21 cellular contexts compared by ENCODE assay signal in genomic region chr16:888901-889570, GRCh38.
DNase-seq lines count a peak whose midpoint lies in the region; TF ChIP-seq lines count a peak whose summit lies in the region.
"Had no signal": no experiment of that assay in that cellular context is flagged by ENCODE, and none has a peak within 500 bp of the region (broad histone marks: within the 10 kb centered on the region; RNA-seq: fewer than 3 reads in every experiment).

No MANE protein-coding gene starts in this region.

- H3K27me3 ChIP-seq in BE2C (no peaks in the 10 kb centered on the region), BLaER1 (no peaks in the 10 kb centered on the region)

- H3K27ac Mint-ChIP-seq in glutamatergic neuron (ENCODE audit: unreplicated experiment) = no peak overlapping the region
- H3K27ac Mint-ChIP-seq in nephron progenitor cell = peak overlapping the region; percentile 51
- H3K27ac Mint-ChIP-seq: B cell; CD4-positive, alpha-beta T cell had no signal

- H3K4me1 Mint-ChIP-seq in glutamatergic neuron (ENCODE audit: low read depth, unreplicated experiment) (peaks cover 4% of the 10 kb centered on the region), nephron progenitor cell (peaks cover 39% of the 10 kb centered on the region)
- H3K4me1 Mint-ChIP-seq: B cell had no signal

- H3K4me2 ChIP-seq in BLaER1 = peak overlapping the region; percentile 77

- no peak overlapping the region; the same call in 1 of the 2 replicates for H3K27ac ChIP-seq in BLaER1

- H3K4me3 Mint-ChIP-seq in glutamatergic neuron (ENCODE audit: unreplicated experiment) (no peak overlapping the region), nephron progenitor cell (no peak overlapping the region)
- H3K4me3 Mint-ChIP-seq: B cell; CD4-positive, alpha-beta T cell had no signal

- H3K9ac ChIP-seq in BLaER1 = no peak overlapping the region

- peaks cover 7% of the 10 kb centered on the region; the same call in 1 of the 2 replicates for H3K4me1 ChIP-seq in BE2C
- H3K4me1 ChIP-seq in BLaER1 = peaks cover 25% of the 10 kb centered on the region

- peaks cover 4% of the 10 kb centered on the region for H3K27me3 Mint-ChIP-seq in glutamatergic neuron (ENCODE audit: unreplicated experiment)
- H3K27me3 Mint-ChIP-seq in nephron progenitor cell (ENCODE audit: low read depth, poor library complexity) = no peaks in the 10 kb centered on the region
- H3K27me3 Mint-ChIP-seq: B cell; CD4-positive, alpha-beta T cell had no signal

- DNase-seq in BE2C (peak; percentile 4), glutamatergic neuron (peak; percentile 16), nephron progenitor cell (peak; percentile 2), NCI-H2107 treated with DMSO at 0.1 percent for 48 hours (lab: John Stamatoyannopoulos, UW; ENCODE audit: unreplicated experiment) (no peak), A172 (ENCODE audit: low spot score) (no peak)
- no peak for DNase-seq in activated effector memory CD4-positive, alpha-beta T cell treated with anti-CD3 and anti-CD28 coated beads, Interleukin-2, amount 50 U/mL, for 16 hours
- DNase-seq: CD4-positive, alpha-beta T cell; DMS53; H7; Kasumi-1; MV-4-11; NCI-H1105 treated with DMSO at 0.1 percent for 48 hours; NCI-H2029 treated with DMSO at 0.1 percent for 48 hours; NCI-H226; NCI-H510A; NCI-H69; RPMI8226; SHP77 treated with DMSO at 0.1 percent for 48 hours had no signal

- H3K4me3 ChIP-seq in BE2C (ENCODE audit: low read depth, low read length) (no peak overlapping the region), BLaER1 (no peak overlapping the region)
- H3K4me3 ChIP-seq: K562 had no signal

- H3K9me3 Mint-ChIP-seq in glutamatergic neuron (ENCODE audit: unreplicated experiment) = peaks cover 3% of the 10 kb centered on the region
- no peaks in the 10 kb centered on the region for H3K9me3 Mint-ChIP-seq in nephron progenitor cell
- H3K9me3 Mint-ChIP-seq: CD4-positive, alpha-beta T cell had no signal

- H3K9me3 ChIP-seq in BE2C (no peaks in the 10 kb centered on the region), BLaER1 (peaks cover 13% of the 10 kb centered on the region)

- H3K36me3 ChIP-seq in BE2C (no peaks in the 10 kb centered on the region), BLaER1 (peaks cover 25% of the 10 kb centered on the region)

- H3K36me3 Mint-ChIP-seq in glutamatergic neuron (ENCODE audit: unreplicated experiment) (no peaks in the 10 kb centered on the region), nephron progenitor cell (ENCODE audit: low read depth) (peaks cover 4% of the 10 kb centered on the region)

- TF ChIP-seq CTCF in BE2C (IDR thresholded peaks at IDR 0.05; ENCODE audit: low read depth, low read length) = no peak
- no peak for TF ChIP-seq CTCF in glutamatergic neuron (IDR thresholded peaks at IDR 0.05; ENCODE audit: partially characterized antibody, unreplicated experiment)
- TF ChIP-seq CTCF in nephron progenitor cell (IDR thresholded peaks at IDR 0.05) = no peak

- peaks cover 48% of the 10 kb centered on the region for H4K20me1 ChIP-seq in BLaER1

Comparison
In these comparisons a context has a peak if more than half of its experiments do, and no peak if none do; other contexts are left out.
1. DNase-seq: peak in BE2C (single experiment), glutamatergic neuron (single experiment) and nephron progenitor cell (single experiment); none in activated effector memory CD4-positive, alpha-beta T cell treated with anti-CD3 and anti-CD28 coated beads, Interleukin-2, amount 50 U/mL, for 16 hours (single experiment), NCI-H2107 treated with DMSO at 0.1 percent for 48 hours (single experiment) and A172 (single experiment).